In genomic region chr4:159206427-159206871, GRCh38 we compare ENCODE assay signal across 8 cellular contexts.
DNase-seq lines count a peak whose midpoint lies in the region; ATAC-seq and TF ChIP-seq lines count a peak whose summit lies in the region.

No MANE protein-coding gene starts in this region.

- H3K36me3 ChIP-seq in BLaER1 (peaks cover 8% of the 10 kb centered on the region), thoracic aorta (no peaks in the 10 kb centered on the region)

- H3K4me1 Mint-ChIP-seq in dendritic cell treated with granulocyte-macrophage colony-stimulating factor and Interleukin-4, amounts not matched to agents 40 ng/mL and 50 ng/mL, for 4 days (ENCODE audit: low read depth): peaks cover 47% of the 10 kb centered on the region

- in situ Hi-C loops in G401 (cut with HindIII; ENCODE audit: low sequenced_read_pairs): no loop called here

- H3K9me3 ChIP-seq in BLaER1 (no peaks in the 10 kb centered on the region), thoracic aorta (no peaks in the 10 kb centered on the region)

- H3K27ac Mint-ChIP-seq in dendritic cell treated with granulocyte-macrophage colony-stimulating factor and Interleukin-4, amounts not matched to agents 40 ng/mL and 50 ng/mL, for 4 days: peak overlapping the region; percentile 71

- ATAC-seq in GM19438 (IDR thresholded peaks at IDR 0.05; ENCODE audit: low read depth, unreplicated experiment): peak; percentile 76
- ATAC-seq in HG03460 (IDR thresholded peaks at IDR 0.05; ENCODE audit: unreplicated experiment): peak; percentile 89
- no peak for ATAC-seq in thoracic aorta (ENCODE audit: insufficient number of reproducible peaks, low FRiP score, low read depth)

- intact Hi-C loops in dendritic cell treated with granulocyte-macrophage colony-stimulating factor and Interleukin-4, amounts not matched to agents 40 ng/mL and 50 ng/mL, for 4 days (cut with micrococcal nuclease): no loop called here

- H3K4me3 Mint-ChIP-seq in dendritic cell treated with granulocyte-macrophage colony-stimulating factor and Interleukin-4, amounts not matched to agents 40 ng/mL and 50 ng/mL, for 4 days: peak overlapping the region; percentile 15

- no peaks in the 10 kb centered on the region for H3K27me3 Mint-ChIP-seq in dendritic cell treated with granulocyte-macrophage colony-stimulating factor and Interleukin-4, amounts not matched to agents 40 ng/mL and 50 ng/mL, for 4 days

- no peak overlapping the region for H3K4me3 ChIP-seq in BLaER1
- peak overlapping the region; percentile 36 for H3K4me3 ChIP-seq in thoracic aorta

- TF ChIP-seq CTCF in thoracic aorta (IDR thresholded peaks at IDR 0.05): no peak

- DNase-seq in thoracic aorta (ENCODE audit: low spot score) (no peak), NCI-H82 (lab: John Stamatoyannopoulos, UW) (no peak), G401 (ENCODE audit: low spot score) (no peak), NK-92 (lab: John Stamatoyannopoulos, UW; ENCODE audit: unreplicated experiment) (no peak)

- H3K27ac ChIP-seq in BLaER1 (no peak overlapping the region), thoracic aorta (no peak overlapping the region)

- peaks cover 20% of the 10 kb centered on the region for H3K36me3 Mint-ChIP-seq in dendritic cell treated with granulocyte-macrophage colony-stimulating factor and Interleukin-4, amounts not matched to agents 40 ng/mL and 50 ng/mL, for 4 days (ENCODE audit: low read depth)

- H3K9me3 Mint-ChIP-seq in dendritic cell treated with granulocyte-macrophage colony-stimulating factor and Interleukin-4, amounts not matched to agents 40 ng/mL and 50 ng/mL, for 4 days: peaks cover 9% of the 10 kb centered on the region

- H3K27me3 ChIP-seq in BLaER1: no peaks in the 10 kb centered on the region
- no peaks in the 10 kb centered on the region for H3K27me3 ChIP-seq in thoracic aorta (replicated peaks; ENCODE audit: insufficient read depth)

- peaks cover 27% of the 10 kb centered on the region for H4K20me1 ChIP-seq in BLaER1

- no peak overlapping the region for H3K9ac ChIP-seq in BLaER1

- peak overlapping the region; percentile 49 for H3K4me2 ChIP-seq in BLaER1

- H3K4me1 ChIP-seq in BLaER1 (peaks cover 22% of the 10 kb centered on the region), thoracic aorta (ENCODE audit: control insufficient read depth in 1 of 2, low read depth in 2 of 2) (peaks cover 16 to 44% of the 10 kb centered on the region in 2 donors)
